ENCODE assay signal across 15 cellular contexts in genomic region chr5:132392411-132392810, GRCh38. TPM values are rescaled to one million over a fixed set of nuclear protein-coding genes. Genes with fewer than 3 reads are reported as not detected.
DNase-seq lines count a peak whose midpoint lies in the region; ATAC-seq and TF ChIP-seq lines count a peak whose summit lies in the region.
"Had no signal": no experiment of that assay in that cellular context is flagged by ENCODE, and none has a peak within 500 bp of the region (broad histone marks: within the 10 kb centered on the region; RNA-seq: fewer than 3 reads in every experiment).

No MANE protein-coding gene starts in this region.

- H3K4me1 ChIP-seq in left lung (peaks cover 12 to 29% of the 10 kb centered on the region in 2 donors), breast epithelium (peaks cover 16 to 20% of the 10 kb centered on the region in 2 donors)
- H3K4me1 ChIP-seq: BE2C, HAP-1 had no signal

- H3K9me3 ChIP-seq in T-helper 17 cell (ENCODE audit: control insufficient read depth, low read length, poor library complexity, severe bottlenecking) (no peaks in the 10 kb centered on the region), left lung (no peaks in the 10 kb centered on the region), breast epithelium (no peaks in the 10 kb centered on the region)
- H3K9me3 ChIP-seq: BE2C, Caco-2, HAP-1 had no signal

- no peaks in the 10 kb centered on the region for H3K9me3 Mint-ChIP-seq in activated naive CD4-positive, alpha-beta T cell treated with anti-CD3 and anti-CD28 coated beads, Interleukin-2, amount 50 U/mL, for 72 hours
- H3K9me3 Mint-ChIP-seq: CD8-positive, alpha-beta memory T cell had no signal

- no peaks in the 10 kb centered on the region for H3K27me3 Mint-ChIP-seq in T-helper 17 cell
- H3K27me3 Mint-ChIP-seq: CD8-positive, alpha-beta memory T cell had no signal

- H3K4me1 Mint-ChIP-seq in T-helper 17 cell = peaks cover 72% of the 10 kb centered on the region

- ATAC-seq in activated naive CD4-positive, alpha-beta T cell treated with anti-CD3 and anti-CD28 coated beads, Interleukin-2, amount 50 U/mL, for 72 hours = no peak
- ATAC-seq in T-helper 17 cell (no peak), left lung (no peak)

- no peaks in the 10 kb centered on the region for H3K27me3 ChIP-seq in left lung
- no peaks in the 10 kb centered on the region for H3K27me3 ChIP-seq in breast epithelium
- H3K27me3 ChIP-seq: BE2C had no signal

- H3K4me3 ChIP-seq in left lung (no peak overlapping the region), breast epithelium (no peak overlapping the region)
- H3K4me3 ChIP-seq: HAP-1 had no signal

- H3K4me3 Mint-ChIP-seq in T-helper 17 cell = no peak overlapping the region
- H3K4me3 Mint-ChIP-seq: CD8-positive, alpha-beta memory T cell had no signal

- peaks cover 0 to 5% of the 10 kb centered on the region in 2 donors for H3K36me3 Mint-ChIP-seq in activated naive CD4-positive, alpha-beta T cell treated with anti-CD3 and anti-CD28 coated beads, Interleukin-2, amount 50 U/mL, for 72 hours
- H3K36me3 Mint-ChIP-seq in T-helper 17 cell (ENCODE audit: low read depth) = no peaks in the 10 kb centered on the region

- no peak for DNase-seq in activated naive CD4-positive, alpha-beta T cell treated with anti-CD3 and anti-CD28 coated beads, Interleukin-2, amount 50 U/mL, for 72 hours (ENCODE audit: low spot score in 2 of 2)
- DNase-seq in activated naive CD4-positive, alpha-beta T cell treated with Interleukin-2 at 50 U/mL for 16 hours = no peak
- DNase-seq in T-helper 17 cell (no peak), islet precursor cell (peak; percentile 32), left lung (no peak), breast epithelium (ENCODE audit: low spot score in 2 of 2) (no peak)
- DNase-seq in activated effector memory CD4-positive, alpha-beta T cell treated with Interleukin-2 at 50 U/mL for 16 hours = no peak
- DNase-seq: ACHN; BE2C; Caco-2; CD8-positive, alpha-beta memory T cell; DND-41; GDM1 had no signal

- H3K27ac Mint-ChIP-seq in activated naive CD4-positive, alpha-beta T cell treated with anti-CD3 and anti-CD28 coated beads, Interleukin-2, amount 50 U/mL, for 72 hours = peak overlapping the region; percentile 52 to 75
- peak overlapping the region; percentile 87 for H3K27ac Mint-ChIP-seq in T-helper 17 cell

- no peak for TF ChIP-seq CTCF in left lung (IDR thresholded peaks at IDR 0.05)
- no peak for TF ChIP-seq CTCF in breast epithelium (IDR thresholded peaks at IDR 0.05)

- intact Hi-C loops in left lung (cut with DNase I) (no loop called here), breast epithelium (cut with DNase I; ENCODE audit: low total_unique reads) (no loop called here)

- H3K27ac ChIP-seq in left lung (peak overlapping the region in 1 of 2 donors; percentile 18), breast epithelium (no peak overlapping the region)
- H3K27ac ChIP-seq: C4-2B had no signal

- H3K36me3 ChIP-seq in left lung (peaks cover 0 to 31% of the 10 kb centered on the region in 2 donors), breast epithelium (no peaks in the 10 kb centered on the region)
- H3K36me3 ChIP-seq: BE2C had no signal

- TF ChIP-seq POLR2A in breast epithelium (IDR thresholded peaks at IDR 0.05) = no peak

RNA-seq across cellular contexts. Expression of gene SLC22A5, which starts 22.9 kb away (rescaled TPM):
- total RNA-seq in activated naive CD4-positive, alpha-beta T cell treated with anti-CD3 and anti-CD28 coated beads, Interleukin-2, amount 50 U/mL, for 72 hours = 1 to 10 TPM; 3.1 to 5.5 TPM
- total RNA-seq in T-helper 17 cell (1 to 10 TPM; 3.4 to 3.7 TPM), left lung (10 to 100 TPM in 1 of 2 donors, 1 to 10 TPM in 1; 9.5 to 10.4 TPM), breast epithelium (10 to 100 TPM in 2 of 3 donors, 1 to 10 TPM in 1; 6.6 to 31.5 (median 23.3) TPM)
